Comparison of ENCODE assay signal across 21 cellular contexts in the genomic region with DNA sequence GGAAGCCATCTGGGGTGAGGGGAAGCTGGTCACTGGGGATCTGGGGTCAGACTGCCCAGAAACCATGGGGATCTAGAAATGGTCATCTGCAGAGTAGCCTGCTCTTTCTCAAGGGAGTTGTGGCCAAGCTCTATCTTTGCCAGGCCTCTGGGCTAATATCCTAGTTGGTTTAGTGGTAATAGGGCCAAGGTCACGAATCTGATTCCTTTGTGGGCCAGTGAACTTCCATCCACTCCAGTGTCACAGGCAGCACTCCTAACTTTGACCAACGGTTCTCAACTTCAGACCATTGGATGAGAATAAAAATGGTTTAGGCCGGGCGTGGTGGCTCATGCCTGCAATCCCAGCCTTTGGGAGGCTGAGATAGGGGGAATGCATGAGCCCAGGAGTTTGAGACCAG. TPM values are rescaled to one million over a fixed set of nuclear protein-coding genes. Genes with fewer than 3 reads are reported as not detected.
DNase-seq lines count a peak whose midpoint lies in the region; ATAC-seq and TF ChIP-seq lines count a peak whose summit lies in the region.
"Had no signal": no experiment of that assay in that cellular context is flagged by ENCODE, and none has a peak within 500 bp of the region (broad histone marks: within the 10 kb centered on the region; RNA-seq: fewer than 3 reads in every experiment).

No MANE protein-coding gene starts in this region.

- no peaks in the 10 kb centered on the region for H3K27me3 ChIP-seq in adipocyte (replicated peaks; ENCODE audit: control insufficient read depth, insufficient read depth, low read length)
- H3K27me3 ChIP-seq in upper lobe of left lung: no peaks in the 10 kb centered on the region
- no peaks in the 10 kb centered on the region for H3K27me3 ChIP-seq in right atrium auricular region
- H3K27me3 ChIP-seq: cardiac muscle cell, uterus had no signal

- H3K4me3 Mint-ChIP-seq in activated naive CD4-positive, alpha-beta T cell treated with anti-CD3 and anti-CD28 coated beads, Interleukin-2, amount 50 U/mL, for 24 hours: no peak overlapping the region
- peak overlapping the region in 3 of 8 donors; percentile 2 to 62 (median 52) for H3K4me3 Mint-ChIP-seq in naive B cell

- peaks cover 85% of the 10 kb centered on the region for H3K4me1 Mint-ChIP-seq in activated naive CD4-positive, alpha-beta T cell treated with anti-CD3 and anti-CD28 coated beads, Interleukin-2, amount 50 U/mL, for 24 hours
- H3K4me1 Mint-ChIP-seq in naive B cell: peaks cover 31 to 39% (median 35%) of the 10 kb centered on the region in 3 donors

- H3K36me3 ChIP-seq in adipocyte (ENCODE audit: control insufficient read depth, insufficient read depth, low read length, severe bottlenecking) (no peaks in the 10 kb centered on the region), upper lobe of left lung (no peaks in the 10 kb centered on the region), right atrium auricular region (no peaks in the 10 kb centered on the region)
- H3K36me3 ChIP-seq: cardiac muscle cell, uterus had no signal

- TF ChIP-seq EP300 in upper lobe of left lung (IDR thresholded peaks at IDR 0.05): no peak

- H3K27ac ChIP-seq in upper lobe of left lung: peak overlapping the region in 3 of 4 donors; percentile 72 to 87 (median 78)
- H3K27ac ChIP-seq in right atrium auricular region: no peak overlapping the region
- H3K27ac ChIP-seq: cardiac muscle cell, uterus had no signal

- H3K9me3 ChIP-seq in adipocyte (ENCODE audit: control insufficient read depth, low read length) (no peaks in the 10 kb centered on the region), upper lobe of left lung (no peaks in the 10 kb centered on the region), right atrium auricular region (no peaks in the 10 kb centered on the region)
- H3K9me3 ChIP-seq: SK-N-SH, uterus had no signal

- no peaks in the 10 kb centered on the region for H3K36me3 Mint-ChIP-seq in activated naive CD4-positive, alpha-beta T cell treated with anti-CD3 and anti-CD28 coated beads, Interleukin-2, amount 50 U/mL, for 24 hours
- no peaks in the 10 kb centered on the region for H3K36me3 Mint-ChIP-seq in naive B cell

- H3K27me3 Mint-ChIP-seq in activated naive CD4-positive, alpha-beta T cell treated with anti-CD3 and anti-CD28 coated beads, Interleukin-2, amount 50 U/mL, for 24 hours: no peaks in the 10 kb centered on the region
- H3K27me3 Mint-ChIP-seq in naive B cell: no peaks in the 10 kb centered on the region

- H3K4me3 ChIP-seq in adipocyte (ENCODE audit: low read length): no peak overlapping the region
- no peak overlapping the region for H3K4me3 ChIP-seq in upper lobe of left lung
- no peak overlapping the region for H3K4me3 ChIP-seq in right atrium auricular region
- H3K4me3 ChIP-seq: cardiac muscle cell, lung, smooth muscle cell, uterus had no signal

- peak overlapping the region; percentile 59 for H3K9ac ChIP-seq in adipocyte (ENCODE audit: low read length)
- H3K9ac ChIP-seq: SK-N-SH had no signal

- ATAC-seq in naive B cell (ENCODE audit: low read depth in 2 of 2) (no peak), upper lobe of left lung (ENCODE audit: low FRiP score in 2 of 2) (no peak), HG03460 (IDR thresholded peaks at IDR 0.05; ENCODE audit: unreplicated experiment) (no peak)

- no peaks in the 10 kb centered on the region for H3K9me3 Mint-ChIP-seq in activated naive CD4-positive, alpha-beta T cell treated with anti-CD3 and anti-CD28 coated beads, Interleukin-2, amount 50 U/mL, for 24 hours
- peaks cover 0 to 4% (median 0%) of the 10 kb centered on the region in 7 donors for H3K9me3 Mint-ChIP-seq in naive B cell

- TF ChIP-seq POLR2A in upper lobe of left lung (IDR thresholded peaks at IDR 0.05): no peak

- H3K4me1 ChIP-seq in adipocyte (ENCODE audit: control insufficient read depth, insufficient read depth, low read length) (peaks cover 45% of the 10 kb centered on the region), upper lobe of left lung (peaks cover 8 to 26% (median 15%) of the 10 kb centered on the region in 4 donors), right atrium auricular region (peaks cover 0 to 24% of the 10 kb centered on the region in 2 donors)
- H3K4me1 ChIP-seq: uterus had no signal

- DNase-seq in activated naive CD4-positive, alpha-beta T cell treated with anti-CD3 and anti-CD28 coated beads, Interleukin-2, amount 50 U/mL, for 16 hours: no peak
- DNase-seq in adipocyte (ENCODE audit: low read depth): no peak
- DNase-seq in naive B cell: no peak
- no peak for DNase-seq in upper lobe of left lung
- DNase-seq in right atrium auricular region (ENCODE audit: low spot score): no peak
- no peak for DNase-seq in GM03348 (ENCODE audit: low spot score)
- DNase-seq: activated gamma-delta T cell, cortex of kidney, HCEC 1CT, NCI-H1105, NCI-H1930, NCI-H345, NCI-H774, SK-N-SH, T-helper 9 cell, uterus had no signal

- peak overlapping the region; percentile 63 for H3K27ac Mint-ChIP-seq in activated naive CD4-positive, alpha-beta T cell treated with anti-CD3 and anti-CD28 coated beads, Interleukin-2, amount 50 U/mL, for 24 hours
- peak overlapping the region in 4 of 6 donors; percentile 90 to 99 (median 92) for H3K27ac Mint-ChIP-seq in naive B cell

- 93 to 96% methylated on average over 4 of the region's 4 CpGs for WGBS in upper lobe of left lung, 2 donors

- TF ChIP-seq CTCF in upper lobe of left lung (IDR thresholded peaks at IDR 0.05): no peak
- no peak for TF ChIP-seq CTCF in right atrium auricular region (IDR thresholded peaks at IDR 0.05)

RNA-seq across cellular contexts. Expression of a gene that starts 28.1 kb away (rescaled TPM):
- polyA plus RNA-seq in naive B cell (ENCODE audit: low read depth in 6 of 6): 10 to 100 TPM; 22.0 to 38.2 (median 31.7) TPM
- total RNA-seq in upper lobe of left lung (100 to 1,000 TPM in 1 of 6 donors, 10 to 100 TPM in 5; 71.2 to 130 (median 88.5) TPM), right atrium auricular region (10 to 100 TPM; 48.8 to 81.5 TPM)

Comparison
In these comparisons a context has a peak if more than half of its experiments do, and no peak if none do; other contexts are left out.
1. H3K27ac ChIP-seq: peak in upper lobe of left lung (3 of 4); none in right atrium auricular region (0 of 2).